Comparison of ENCODE assay signal across 20 cellular contexts in genomic region chr1:223755432-223755792, GRCh38.
"Had no signal": no experiment of that assay in that cellular context is flagged by ENCODE, and none has a peak within 500 bp of the region (broad histone marks: within the 10 kb centered on the region; RNA-seq: fewer than 3 reads in every experiment).

No MANE protein-coding gene starts in this region.

- H3K4me1 ChIP-seq: parathyroid adenoma, psoas muscle had no signal

- H3K9me3 Mint-ChIP-seq: natural killer cell treated with Interleukin-12 subunit alpha and Interleukin-12 subunit beta and Interleukin-15 and Interleukin-18, amount 100 ng/mL, for 72 hours; stimulated activated naive B cell treated with anti-CD40 and anti-IgM and Interleukin-4, amounts not matched to agents 10 μg/mL and 1 μg/mL and 100 μg/mL, for 72 hours; stimulated activated naive CD8-positive, alpha-beta T cell treated with anti-CD3 and anti-CD28 coated beads, Interleukin-15, amount 100 ng/mL, for 72 hours had no signal

- H2AFZ ChIP-seq: hepatocyte, parathyroid adenoma had no signal

- DNase-seq: effector CD8-positive, alpha-beta T cell; foreskin melanocyte; kidney; left colon; left ventricle myocardium superior; mesenchymal stem cell; psoas muscle; retina; right lobe of liver; stimulated activated CD4-positive, alpha-beta T cell treated with anti-CD3 and anti-CD28 coated beads, Interleukin-15, amount 100 ng/mL, for 24 hours; stimulated activated CD4-positive, alpha-beta T cell treated with anti-CD3 and anti-CD28 coated beads, Interleukin-1b, Interleukin-23, amount 100 ng/mL, for 48 hours; stimulated activated CD4-positive, alpha-beta T cell treated with anti-CD3 and anti-CD28 coated beads, Interleukin-4, amount 100 ng/mL, for 24 hours; stimulated activated naive B cell treated with anti-CD40 and anti-IgM and Interleukin-4, amounts not matched to agents 10 μg/mL and 1 μg/mL and 100 μg/mL, for 72 hours; stimulated activated naive CD8-positive, alpha-beta T cell treated with anti-CD3 and anti-CD28 coated beads, Interleukin-15, amount 100 ng/mL, for 72 hours; trophoblast cell had no signal

- ATAC-seq: left ventricle myocardium superior; psoas muscle; right lobe of liver; stimulated activated naive B cell treated with anti-CD40 and anti-IgM and Interleukin-4, amounts not matched to agents 10 μg/mL and 1 μg/mL and 100 μg/mL, for 72 hours; stimulated activated naive CD8-positive, alpha-beta T cell treated with anti-CD3 and anti-CD28 coated beads, Interleukin-15, amount 100 ng/mL, for 72 hours had no signal

- H3K4me1 Mint-ChIP-seq: stimulated activated naive B cell treated with anti-CD40 and anti-IgM and Interleukin-4, amounts not matched to agents 10 μg/mL and 1 μg/mL and 100 μg/mL, for 72 hours; stimulated activated naive CD8-positive, alpha-beta T cell treated with anti-CD3 and anti-CD28 coated beads, Interleukin-15, amount 100 ng/mL, for 72 hours had no signal

- H3K9me3 ChIP-seq: psoas muscle, right lobe of liver had no signal

- H3K4me2 ChIP-seq: hepatocyte had no signal

- H3K27ac ChIP-seq: coronary artery, hepatocyte, parathyroid adenoma, psoas muscle, right lobe of liver had no signal

- H3K27ac Mint-ChIP-seq: natural killer cell treated with Interleukin-12 subunit alpha and Interleukin-12 subunit beta and Interleukin-15 and Interleukin-18, amount 100 ng/mL, for 72 hours; stimulated activated naive B cell treated with anti-CD40 and anti-IgM and Interleukin-4, amounts not matched to agents 10 μg/mL and 1 μg/mL and 100 μg/mL, for 72 hours had no signal

- H3K27me3 ChIP-seq: hepatocyte, right lobe of liver had no signal

- H3K79me2 ChIP-seq: hepatocyte, parathyroid adenoma had no signal

- H3K9ac ChIP-seq: parathyroid adenoma had no signal

- FAIRE-seq: kidney had no signal

- H3K4me3 Mint-ChIP-seq: natural killer cell treated with Interleukin-12 subunit alpha and Interleukin-12 subunit beta and Interleukin-15 and Interleukin-18, amount 100 ng/mL, for 72 hours; stimulated activated naive B cell treated with anti-CD40 and anti-IgM and Interleukin-4, amounts not matched to agents 10 μg/mL and 1 μg/mL and 100 μg/mL, for 72 hours; stimulated activated naive CD8-positive, alpha-beta T cell treated with anti-CD3 and anti-CD28 coated beads, Interleukin-15, amount 100 ng/mL, for 72 hours had no signal

- H3K4me3 ChIP-seq: coronary artery, hepatocyte, lung, psoas muscle, right lobe of liver had no signal

- H3K36me3 Mint-ChIP-seq: natural killer cell treated with Interleukin-12 subunit alpha and Interleukin-12 subunit beta and Interleukin-15 and Interleukin-18, amount 100 ng/mL, for 72 hours had no signal
